ENCODE assay signal across 20 cellular contexts in the genomic region with DNA sequence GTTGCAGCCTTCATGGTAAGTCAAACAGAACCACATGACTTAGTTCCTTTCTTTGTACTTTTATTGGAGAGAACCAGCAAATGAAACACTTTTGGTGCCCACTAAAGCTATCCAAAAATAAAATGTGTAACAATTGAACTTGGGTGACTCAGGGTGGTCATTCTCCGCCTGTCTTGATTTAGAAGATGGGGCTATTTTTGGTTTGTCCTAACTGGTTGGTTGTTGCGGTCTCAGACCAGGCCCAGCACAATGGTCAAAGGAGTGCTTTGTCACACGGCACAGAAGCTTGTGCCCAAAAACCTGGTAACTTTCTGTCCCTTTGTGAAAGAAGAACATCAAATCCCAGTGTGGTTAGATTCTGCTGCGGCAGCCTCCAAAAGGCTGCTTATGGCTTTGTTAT.
DNase-seq lines count a peak whose midpoint lies in the region; ATAC-seq and TF ChIP-seq lines count a peak whose summit lies in the region.
"Had no signal": no experiment of that assay in that cellular context is flagged by ENCODE, and none has a peak within 500 bp of the region (broad histone marks: within the 10 kb centered on the region; RNA-seq: fewer than 3 reads in every experiment).

No MANE protein-coding gene starts in this region.

- no peak for TF ChIP-seq POLR2A in thyroid gland (IDR thresholded peaks at IDR 0.05)

- no peaks in the 10 kb centered on the region for H3K27me3 Mint-ChIP-seq in GM23338 (ENCODE audit: insufficient read depth, low read depth, poor library complexity)

- H3K9me2 ChIP-seq in GM23338 (ENCODE audit: insufficient read depth) = no peaks in the 10 kb centered on the region

- DNase-seq in GM23338 (ENCODE audit: low spot score) = no peak
- DNase-seq in putamen (ENCODE audit: low spot score) = peak; percentile 64
- DNase-seq in NCI-H345 treated with DMSO at 0.1 percent for 48 hours (lab: John Stamatoyannopoulos, UW; ENCODE audit: unreplicated experiment) = no peak
- DNase-seq in stimulated activated CD4-positive, alpha-beta T cell treated with anti-CD3 and anti-CD28 coated beads, Interleukin-4, amount 100 ng/mL, for 4 hours = no peak
- no peak for DNase-seq in NCI-H2227 (lab: John Stamatoyannopoulos, UW; ENCODE audit: unreplicated experiment)
- DNase-seq in thyroid gland = no peak
- DNase-seq: 8988T, DMS79 treated with DMSO at 0.1 percent for 48 hours, H9, MM.1S, NCI-H1092 treated with DMSO at 0.1 percent for 48 hours, NCI-H2081 treated with DMSO at 0.1 percent for 48 hours, NCI-H510A treated with DMSO at 0.1 percent for 48 hours, NCI-H774, OCI-M1, RPMI8226, SIG-M5 had no signal

- H3K4me2 ChIP-seq in GM23338 = no peak overlapping the region

- no peaks in the 10 kb centered on the region for H3K4me1 ChIP-seq in GM23338 (ENCODE audit: insufficient read depth)
- no peaks in the 10 kb centered on the region for H3K4me1 ChIP-seq in thyroid gland

- no peak overlapping the region for H3K4me3 Mint-ChIP-seq in GM23338
- H3K4me3 Mint-ChIP-seq: B cell, H9 had no signal

- TF ChIP-seq CTCF in GM23338 (conservative IDR thresholded peaks at IDR 0.05; ENCODE audit: low read depth in 2 of 2) (no peak), thyroid gland (IDR thresholded peaks at IDR 0.05) (no peak)

- H3K27ac ChIP-seq in GM23338 (ENCODE audit: low read depth) (no peak overlapping the region), cingulate gyrus (ENCODE audit: low read depth, low read length) (peak overlapping the region; percentile 70), layer of hippocampus (ENCODE audit: low read depth, low read length) (peak overlapping the region; percentile 71), thyroid gland (no peak overlapping the region)

- intact Hi-C loops in thyroid gland (cut with DNase I) = no loop called here

- H4K20me1 ChIP-seq in GM23338 (replicated peaks; ENCODE audit: insufficient read depth) = no peaks in the 10 kb centered on the region

- H3F3A ChIP-seq in GM23338 (replicated peaks; ENCODE audit: low read depth) = no peaks in the 10 kb centered on the region

- 97 to 99% methylated on average over 4 of the region's 4 CpGs for WGBS in thyroid gland, 2 donors

- H3K4me3 ChIP-seq in GM23338 (no peak overlapping the region), thyroid gland (replicated peaks in 1 of 3) (no peak overlapping the region)

- no peaks in the 10 kb centered on the region for H3K4me1 Mint-ChIP-seq in GM23338
- H3K4me1 Mint-ChIP-seq: H9 had no signal

- H3K36me3 ChIP-seq in GM23338 (ENCODE audit: insufficient read depth) = no peaks in the 10 kb centered on the region
- H3K36me3 ChIP-seq in thyroid gland = no peaks in the 10 kb centered on the region

- H3K9me3 Mint-ChIP-seq in GM23338 = peaks cover 7% of the 10 kb centered on the region; the same call in 2 of the 3 replicates

- ATAC-seq in GM23338 = no peak

- H2AFZ ChIP-seq in GM23338 = peak overlapping the region; percentile 67; the same call in 1 of the 2 replicates

- H3K27me3 ChIP-seq in GM23338 (ENCODE audit: insufficient read depth) = no peaks in the 10 kb centered on the region
- no peaks in the 10 kb centered on the region for H3K27me3 ChIP-seq in layer of hippocampus (ENCODE audit: control insufficient read depth, insufficient read depth, low read length)
- H3K27me3 ChIP-seq in thyroid gland = no peaks in the 10 kb centered on the region

- no peaks in the 10 kb centered on the region for H3K9me3 ChIP-seq in thyroid gland

- no peak overlapping the region for H3K27ac Mint-ChIP-seq in GM23338
- H3K27ac Mint-ChIP-seq: B cell, H9 had no signal

- no peaks in the 10 kb centered on the region for H3K79me2 ChIP-seq in GM23338 (replicated peaks; ENCODE audit: insufficient read depth)

- H3K36me3 Mint-ChIP-seq in GM23338 (ENCODE audit: low read depth) = no peaks in the 10 kb centered on the region

TF ChIP-seq in GM23338, 12 proteins besides CTCF, POLR2A, EP300 and RAD21 (continues in another document):
- TF ChIP-seq ZNF114 (CRISPR knock-in tag; IDR thresholded peaks at IDR 0.05) = no peak
- TF ChIP-seq NANOG (IDR thresholded peaks at IDR 0.05; ENCODE audit: borderline replicate concordance) = no peak
- TF ChIP-seq EZH2 (IDR thresholded peaks at IDR 0.05; ENCODE audit: low read depth, unreplicated experiment) = no peak
- TF ChIP-seq STAT1 (IDR thresholded peaks at IDR 0.05; ENCODE audit: unreplicated experiment) = no peak
- TF ChIP-seq, protein P1, sequence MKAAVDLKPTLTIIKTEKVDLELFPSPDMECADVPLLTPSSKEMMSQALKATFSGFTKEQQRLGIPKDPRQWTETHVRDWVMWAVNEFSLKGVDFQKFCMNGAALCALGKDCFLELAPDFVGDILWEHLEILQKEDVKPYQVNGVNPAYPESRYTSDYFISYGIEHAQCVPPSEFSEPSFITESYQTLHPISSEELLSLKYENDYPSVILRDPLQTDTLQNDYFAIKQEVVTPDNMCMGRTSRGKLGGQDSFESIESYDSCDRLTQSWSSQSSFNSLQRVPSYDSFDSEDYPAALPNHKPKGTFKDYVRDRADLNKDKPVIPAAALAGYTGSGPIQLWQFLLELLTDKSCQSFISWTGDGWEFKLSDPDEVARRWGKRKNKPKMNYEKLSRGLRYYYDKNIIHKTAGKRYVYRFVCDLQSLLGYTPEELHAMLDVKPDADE (IDR thresholded peaks at IDR 0.05) = no peak
- TF ChIP-seq ZNF462 (CRISPR knock-in tag; IDR thresholded peaks at IDR 0.05) = no peak

Comparison
In these comparisons a context has a peak if more than half of its experiments do, and no peak if none do; other contexts are left out.
1. H3K27ac ChIP-seq: peak in cingulate gyrus (single experiment) and layer of hippocampus (single experiment); none in GM23338 (single experiment) and thyroid gland (0 of 3).